In genomic region chr6:44333273-44333919, GRCh38 we compare ENCODE assay signal across 18 cellular contexts. TPM values are rescaled to one million over a fixed set of nuclear protein-coding genes. Genes with fewer than 3 reads are reported as not detected.
DNase-seq lines count a peak whose midpoint lies in the region; ATAC-seq and TF ChIP-seq lines count a peak whose summit lies in the region.
"Had no signal": no experiment of that assay in that cellular context is flagged by ENCODE, and none has a peak within 500 bp of the region (broad histone marks: within the 10 kb centered on the region; RNA-seq: fewer than 3 reads in every experiment).

No MANE protein-coding gene starts in this region.

- DNase-seq in NOMO-1 treated with DMSO at 0.1 percent for 48 hours (lab: John Stamatoyannopoulos, UW; ENCODE audit: unreplicated experiment) (peak; percentile 26), NOMO-1 treated with dmso at 0.1 percent for 144 hours (lab: John Stamatoyannopoulos, UW; ENCODE audit: unreplicated experiment) (no peak), NB4 (ENCODE audit: low read depth) (peak; percentile 24), sciatic nerve (ENCODE audit: low spot score) (no peak)
- no peak for DNase-seq in activated T-cell treated with anti-CD3 and anti-CD28 coated beads, Interleukin-2, amount 50 U/mL, for 72 hours
- DNase-seq in activated T-cell treated with anti-CD3 and anti-CD28 coated beads, Interleukin-2, amount 50 U/mL, for 1 hour, result no peak
- DNase-seq: 8988T; CD4-positive, CD25-positive, alpha-beta regulatory T cell; DND-41; GDM1; NCI-H1048; NCI-H526; Right ventricle myocardium superior; SK-N-SH had no signal

- peak overlapping the region in 3 of 5 experiments; percentile 11 to 87 (median 41) for H3K27ac Mint-ChIP-seq in brain
- no peak overlapping the region for H3K27ac Mint-ChIP-seq in activated T-cell treated with anti-CD3 and anti-CD28 coated beads, Interleukin-2, amount 50 U/mL, for 72 hours
- H3K27ac Mint-ChIP-seq: CD4-positive, CD25-positive, alpha-beta regulatory T cell had no signal

- H3K27me3 Mint-ChIP-seq in brain, result peaks cover 11% of the 10 kb centered on the region
- H3K27me3 Mint-ChIP-seq in activated T-cell treated with anti-CD3 and anti-CD28 coated beads, Interleukin-2, amount 50 U/mL, for 72 hours (ENCODE audit: low read depth), result peaks cover 45% of the 10 kb centered on the region

- no peak overlapping the region for H3K4me3 ChIP-seq in NB4 (ENCODE audit: low read depth, low read length)
- H3K4me3 ChIP-seq: GM23248 had no signal

- intact Hi-C loops in sciatic nerve (cut with DNase I), result loop anchor here (5.0 kb wide), 1 partner anchor 1231 kb away; no protein-coding TSS in a partner anchor

- no peak for TF ChIP-seq POLR2A in NB4 (IDR thresholded peaks at IDR 0.05; ENCODE audit: extremely low read depth, insufficient read length)

- H3K4me3 Mint-ChIP-seq in brain, result peak overlapping the region in 2 of 5 experiments; percentile 18 to 47
- H3K4me3 Mint-ChIP-seq in activated T-cell treated with anti-CD3 and anti-CD28 coated beads, Interleukin-2, amount 50 U/mL, for 72 hours, result no peak overlapping the region
- H3K4me3 Mint-ChIP-seq: CD4-positive, CD25-positive, alpha-beta regulatory T cell had no signal

- no peaks in the 10 kb centered on the region for H3K9me3 Mint-ChIP-seq in brain
- H3K9me3 Mint-ChIP-seq in activated T-cell treated with anti-CD3 and anti-CD28 coated beads, Interleukin-2, amount 50 U/mL, for 72 hours, result no peaks in the 10 kb centered on the region
- H3K9me3 Mint-ChIP-seq: CD4-positive, CD25-positive, alpha-beta regulatory T cell had no signal

- TF ChIP-seq CTCF in NB4 (IDR thresholded peaks at IDR 0.05; ENCODE audit: low read depth, low read length) (no peak), brain (conservative IDR thresholded peaks at IDR 0.05) (no peak)

- H3K36me3 Mint-ChIP-seq in brain, result no peaks in the 10 kb centered on the region
- H3K36me3 Mint-ChIP-seq in activated T-cell treated with anti-CD3 and anti-CD28 coated beads, Interleukin-2, amount 50 U/mL, for 72 hours (ENCODE audit: insufficient read depth in 2 of 2), result no peaks in the 10 kb centered on the region
- H3K36me3 Mint-ChIP-seq: CD4-positive, CD25-positive, alpha-beta regulatory T cell had no signal

- peaks cover 35% of the 10 kb centered on the region for H3K4me1 Mint-ChIP-seq in brain
- no peaks in the 10 kb centered on the region for H3K4me1 Mint-ChIP-seq in activated T-cell treated with anti-CD3 and anti-CD28 coated beads, Interleukin-2, amount 50 U/mL, for 72 hours (ENCODE audit: low read depth)
- H3K4me1 Mint-ChIP-seq: CD4-positive, CD25-positive, alpha-beta regulatory T cell had no signal

- ATAC-seq in sciatic nerve (peak; percentile 48), HG03565 (IDR thresholded peaks at IDR 0.05; ENCODE audit: unreplicated experiment) (no peak)
- no peak for ATAC-seq in activated T-cell treated with anti-CD3 and anti-CD28 coated beads, Interleukin-2, amount 50 U/mL, for 72 hours (replicated peaks in 1 of 2)
- ATAC-seq: Panc1 had no signal

RNA-seq across cellular contexts. Expression of gene SPATS1, which starts 9.1 kb away (rescaled TPM):
- polyA plus RNA-seq in brain (ENCODE audit: insufficient read depth, low read depth, low replicate concordance), result not detected
- not detected for total RNA-seq in sciatic nerve
- not detected for total RNA-seq in activated T-cell treated with anti-CD3 and anti-CD28 coated beads, Interleukin-2, amount 50 U/mL, for 72 hours
- total RNA-seq: CD4-positive, CD25-positive, alpha-beta regulatory T cell; GM23248; Right ventricle myocardium superior had no signal
- polyA plus RNA-seq: CD4-positive, CD25-positive, alpha-beta regulatory T cell; GM23248; SK-N-SH had no signal

RNA-seq across cellular contexts. Expression of gene AARS2, which starts 20.2 kb away (rescaled TPM):
- polyA plus RNA-seq in brain (ENCODE audit: insufficient read depth, low read depth, low replicate concordance), result 16.9 TPM
- 13.3 TPM for total RNA-seq in sciatic nerve
- total RNA-seq in activated T-cell treated with anti-CD3 and anti-CD28 coated beads, Interleukin-2, amount 50 U/mL, for 72 hours, result 10 to 100 TPM; 12.3 to 15.2 TPM

RNA-seq across cellular contexts. Expression of gene CDC5L, which starts 54.1 kb away (rescaled TPM):
- polyA plus RNA-seq in brain (ENCODE audit: insufficient read depth, low read depth, low replicate concordance), result 22.8 TPM
- 20.3 TPM for total RNA-seq in sciatic nerve
- 10 to 100 TPM; 17.9 to 19.3 TPM for total RNA-seq in activated T-cell treated with anti-CD3 and anti-CD28 coated beads, Interleukin-2, amount 50 U/mL, for 72 hours

Comparison
In these comparisons a context has a peak if more than half of its experiments do, and no peak if none do; other contexts are left out.
1. DNase-seq: peak in NOMO-1 treated with DMSO at 0.1 percent for 48 hours (single experiment) and NB4 (single experiment); none in NOMO-1 treated with dmso at 0.1 percent for 144 hours (single experiment), sciatic nerve (single experiment), activated T-cell treated with anti-CD3 and anti-CD28 coated beads, Interleukin-2, amount 50 U/mL, for 72 hours (0 of 2) and activated T-cell treated with anti-CD3 and anti-CD28 coated beads, Interleukin-2, amount 50 U/mL, for 1 hour (single experiment).